In genomic region chr1:185308126-185308525, GRCh38 we compare ENCODE assay signal across 25 cellular contexts. TPM values are rescaled to one million over a fixed set of nuclear protein-coding genes. Genes with fewer than 3 reads are reported as not detected.
DNase-seq lines count a peak whose midpoint lies in the region; ATAC-seq and TF ChIP-seq lines count a peak whose summit lies in the region.
"Had no signal": no experiment of that assay in that cellular context is flagged by ENCODE, and none has a peak within 500 bp of the region (broad histone marks: within the 10 kb centered on the region; RNA-seq: fewer than 3 reads in every experiment).

No MANE protein-coding gene starts in this region.

- no peak for TF ChIP-seq CTCF in A673 (conservative IDR thresholded peaks at IDR 0.05; ENCODE audit: low read depth, low read length)
- no peak for TF ChIP-seq CTCF in CD8-positive, alpha-beta T cell (IDR thresholded peaks at IDR 0.05)

- peak overlapping the region; percentile 28 for H3K27ac Mint-ChIP-seq in CD8-positive, alpha-beta T cell
- peak overlapping the region; percentile 3 for H3K27ac Mint-ChIP-seq in activated T-helper 1 cell treated with anti-CD3 and anti-CD28 coated beads, Interleukin-12 subunit alpha, Interleukin-12 subunit beta, Interleukin-2, Interleukin-4 antibody, amounts not matched to agents 30 ng/mL and 10 ng/mL and 1 ng/mL, durations not matched to agents 14 hours and 24 hours and 36 hours
- peak overlapping the region; percentile 8 to 71 (median 44) for H3K27ac Mint-ChIP-seq in immature natural killer cell

- no peaks in the 10 kb centered on the region for H3K9me3 Mint-ChIP-seq in CD8-positive, alpha-beta T cell
- H3K9me3 Mint-ChIP-seq in activated T-helper 1 cell treated with anti-CD3 and anti-CD28 coated beads, Interleukin-12 subunit alpha, Interleukin-12 subunit beta, Interleukin-2, Interleukin-4 antibody, amounts not matched to agents 30 ng/mL and 10 ng/mL and 1 ng/mL, durations not matched to agents 14 hours and 24 hours and 36 hours = no peaks in the 10 kb centered on the region
- H3K9me3 Mint-ChIP-seq in immature natural killer cell = no peaks in the 10 kb centered on the region
- H3K9me3 Mint-ChIP-seq: CD8-positive, alpha-beta memory T cell; IgD-negative memory B cell had no signal

- H3K4me1 ChIP-seq in A673 (ENCODE audit: insufficient read depth, low read length, poor library complexity, severe bottlenecking) = peaks cover 31% of the 10 kb centered on the region
- peaks cover 16% of the 10 kb centered on the region for H3K4me1 ChIP-seq in CD8-positive, alpha-beta T cell (ENCODE audit: insufficient read depth, low read length)

- intact Hi-C loops in A673 (cut with micrococcal nuclease; ENCODE audit: unreplicated experiment) = loop anchor here (10.0 kb wide), 1 partner anchor 1017 kb away; no protein-coding TSS in a partner anchor
- intact Hi-C loops in CD8-positive, alpha-beta T cell (cut with DNase I, micrococcal nuclease) = loop anchor here (1.0 to 10.0 kb wide), 2 partner anchors 8 to 1047 kb away; no protein-coding TSS in a partner anchor
- intact Hi-C loops in activated T-helper 1 cell treated with anti-CD3 and anti-CD28 coated beads, Interleukin-12 subunit alpha, Interleukin-12 subunit beta, Interleukin-2, Interleukin-4 antibody, amounts not matched to agents 30 ng/mL and 10 ng/mL and 1 ng/mL, durations not matched to agents 14 hours and 24 hours and 36 hours (cut with micrococcal nuclease) = no loop called here

- no peak overlapping the region for H3K4me3 Mint-ChIP-seq in CD8-positive, alpha-beta T cell
- H3K4me3 Mint-ChIP-seq in activated T-helper 1 cell treated with anti-CD3 and anti-CD28 coated beads, Interleukin-12 subunit alpha, Interleukin-12 subunit beta, Interleukin-2, Interleukin-4 antibody, amounts not matched to agents 30 ng/mL and 10 ng/mL and 1 ng/mL, durations not matched to agents 14 hours and 24 hours and 36 hours = no peak overlapping the region
- H3K4me3 Mint-ChIP-seq in immature natural killer cell = no peak overlapping the region
- H3K4me3 Mint-ChIP-seq: IgD-negative memory B cell had no signal

- H3K27me3 ChIP-seq in A673 (replicated peaks; ENCODE audit: insufficient read depth, low read depth, low read length, poor library complexity) = no peaks in the 10 kb centered on the region
- H3K27me3 ChIP-seq in CD8-positive, alpha-beta T cell (ENCODE audit: insufficient read depth, low read length) = no peaks in the 10 kb centered on the region

- peak overlapping the region; percentile 15 for H3K27ac ChIP-seq in A673 (ENCODE audit: low read depth, low read length, poor library complexity, severe bottlenecking)
- no peak overlapping the region for H3K27ac ChIP-seq in CD8-positive, alpha-beta T cell (ENCODE audit: low read depth, low read length)
- H3K27ac ChIP-seq: A549 had no signal

- no peaks in the 10 kb centered on the region for H3K9me3 ChIP-seq in A673 (ENCODE audit: low read depth, low read length, poor library complexity, severe bottlenecking)
- H3K9me3 ChIP-seq in CD8-positive, alpha-beta T cell (ENCODE audit: low read length) = no peaks in the 10 kb centered on the region
- H3K9me3 ChIP-seq: A549, SK-N-SH had no signal

- POLR2A ChIA-PET in A673 (lab: Charles Lee; ENCODE audit: low non-redundant PET) = interaction anchor here (0.8 kb wide), 1 partner anchor 9 kb away, joined by 3 read pairs; no protein-coding TSS in a partner anchor
- POLR2A ChIA-PET in CD8-positive, alpha-beta T cell (lab: Charles Lee) = interaction anchor here (2.3 to 2.6 kb wide), 2 partner anchors 9 to 27 kb away, joined by 7 to 11 read pairs; partner anchors contain the start of gene IVNS1ABP

- H3K27me3 Mint-ChIP-seq in CD8-positive, alpha-beta T cell (ENCODE audit: low read depth) = no peaks in the 10 kb centered on the region
- H3K27me3 Mint-ChIP-seq in activated T-helper 1 cell treated with anti-CD3 and anti-CD28 coated beads, Interleukin-12 subunit alpha, Interleukin-12 subunit beta, Interleukin-2, Interleukin-4 antibody, amounts not matched to agents 30 ng/mL and 10 ng/mL and 1 ng/mL, durations not matched to agents 14 hours and 24 hours and 36 hours (ENCODE audit: insufficient read depth) = no peaks in the 10 kb centered on the region
- H3K27me3 Mint-ChIP-seq in immature natural killer cell (ENCODE audit: low read depth in 3 of 3) = peaks cover 0 to 2% (median 2%) of the 10 kb centered on the region in 3 donors
- H3K27me3 Mint-ChIP-seq: CD8-positive, alpha-beta memory T cell; IgD-negative memory B cell had no signal

- CTCF ChIA-PET in A673 (lab: Charles Lee) = no interaction called here
- CTCF ChIA-PET in CD8-positive, alpha-beta T cell (lab: Charles Lee) = no interaction called here

- peaks cover 73% of the 10 kb centered on the region for H3K36me3 Mint-ChIP-seq in CD8-positive, alpha-beta T cell
- H3K36me3 Mint-ChIP-seq in activated T-helper 1 cell treated with anti-CD3 and anti-CD28 coated beads, Interleukin-12 subunit alpha, Interleukin-12 subunit beta, Interleukin-2, Interleukin-4 antibody, amounts not matched to agents 30 ng/mL and 10 ng/mL and 1 ng/mL, durations not matched to agents 14 hours and 24 hours and 36 hours (ENCODE audit: low read depth) = peaks cover 60% of the 10 kb centered on the region
- H3K36me3 Mint-ChIP-seq in immature natural killer cell = peaks cover 30 to 63% (median 42%) of the 10 kb centered on the region in 3 donors

- peaks cover 25% of the 10 kb centered on the region for H3K4me1 Mint-ChIP-seq in CD8-positive, alpha-beta T cell (ENCODE audit: low read depth)
- H3K4me1 Mint-ChIP-seq in activated T-helper 1 cell treated with anti-CD3 and anti-CD28 coated beads, Interleukin-12 subunit alpha, Interleukin-12 subunit beta, Interleukin-2, Interleukin-4 antibody, amounts not matched to agents 30 ng/mL and 10 ng/mL and 1 ng/mL, durations not matched to agents 14 hours and 24 hours and 36 hours (ENCODE audit: low read depth) = peaks cover 44% of the 10 kb centered on the region
- H3K4me1 Mint-ChIP-seq in immature natural killer cell = peaks cover 24 to 91% of the 10 kb centered on the region in 2 donors

- H3K4me3 ChIP-seq in A673 (ENCODE audit: low read depth, low read length, poor library complexity, severe bottlenecking) = no peak overlapping the region
- H3K4me3 ChIP-seq in CD8-positive, alpha-beta T cell (ENCODE audit: low read depth, low read length) = no peak overlapping the region
- H3K4me3 ChIP-seq: A549 had no signal

- no peak for ATAC-seq in CD8-positive, alpha-beta T cell
- ATAC-seq in HG02798 (IDR thresholded peaks at IDR 0.05; ENCODE audit: poor library complexity, unreplicated experiment) (no peak), GM19395 (IDR thresholded peaks at IDR 0.05; ENCODE audit: unreplicated experiment) (no peak)
- ATAC-seq: A549, PC-3 had no signal

- BruUV-seq in A673 (replicated peaks; lab: Mats Ljungman, UMichigan) = no TSS peak

- no peak for DNase-seq in A673 (ENCODE audit: low spot score)
- no peak for DNase-seq in CD8-positive, alpha-beta T cell
- DNase-seq in activated T-helper 1 cell treated with anti-CD3 and anti-CD28 coated beads, Interleukin-12 subunit alpha, Interleukin-12 subunit beta, Interleukin-2, Interleukin-4 antibody, amounts not matched to agents 30 ng/mL and 10 ng/mL and 1 ng/mL, durations not matched to agents 14 hours and 24 hours and 36 hours (ENCODE audit: low spot score) = no peak
- no peak for DNase-seq in immature natural killer cell
- no peak for DNase-seq in mucosa of gallbladder (ENCODE audit: low spot score)
- DNase-seq: C1 segment of cervical spinal cord; CD8-positive, alpha-beta memory T cell; DMS153; DND-41; GOT3; HCEC 1CT; NCI-H1105; NCI-H1436 treated with DMSO at 0.1 percent for 48 hours; NCI-H187 treated with DMSO at 0.1 percent for 48 hours; NCI-H2107; NCI-H446; NCI-H524 treated with DMSO at 0.1 percent for 48 hours; NCI-H774; PC-3; SK-N-SH; SW 1271 had no signal

- H3K36me3 ChIP-seq in A673 (ENCODE audit: insufficient read depth, low read length, poor library complexity, severe bottlenecking) = peaks cover 95% of the 10 kb centered on the region
- H3K36me3 ChIP-seq in CD8-positive, alpha-beta T cell (ENCODE audit: insufficient read depth, low read length) = peaks cover 47% of the 10 kb centered on the region

RNA-seq across cellular contexts. Expression of gene IVNS1ABP, which starts 8.9 kb away (rescaled TPM):
- total RNA-seq in A673 (2021) (221 and 263 TPM in 2 replicates), mucosa of gallbladder (85.7 TPM)
- total RNA-seq in CD8-positive, alpha-beta T cell = 100 to 1,000 TPM; 227 to 237 TPM
- total RNA-seq in activated T-helper 1 cell treated with anti-CD3 and anti-CD28 coated beads, Interleukin-12 subunit alpha, Interleukin-12 subunit beta, Interleukin-2, Interleukin-4 antibody, amounts not matched to agents 30 ng/mL and 10 ng/mL and 1 ng/mL, durations not matched to agents 14 hours and 24 hours and 36 hours = 207 and 225 TPM in 2 replicates
- 100 to 1,000 TPM in 2 of 3 donors, 10 to 100 TPM in 1; 68.6 to 146 (median 110) TPM for polyA plus RNA-seq in immature natural killer cell
